Comparison of ENCODE assay signal across 31 cellular contexts in the genomic region with DNA sequence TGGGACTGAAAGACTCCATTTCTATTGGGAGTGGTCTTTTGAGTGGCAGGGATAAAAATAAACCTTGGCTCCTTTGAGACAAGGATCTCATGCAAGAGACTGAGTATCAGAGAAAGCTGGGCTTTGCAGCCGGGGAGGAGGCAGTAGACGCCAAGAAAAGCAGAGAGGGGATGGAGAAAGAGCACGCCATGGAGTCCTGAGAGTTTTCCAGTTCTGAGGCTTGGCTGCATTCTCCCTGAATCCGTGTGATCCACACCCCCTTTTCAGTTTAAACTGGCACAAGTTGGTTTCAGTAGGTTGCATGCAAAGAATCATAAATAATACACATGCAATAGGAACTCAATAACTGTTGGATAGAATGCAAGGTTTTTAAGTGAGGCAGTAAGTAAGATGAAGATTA. TPM values are rescaled to one million over a fixed set of nuclear protein-coding genes. Genes with fewer than 3 reads are reported as not detected.
"Had no signal": no experiment of that assay in that cellular context is flagged by ENCODE, and none has a peak within 500 bp of the region (broad histone marks: within the 10 kb centered on the region; RNA-seq: fewer than 3 reads in every experiment).

No MANE protein-coding gene starts in this region.

- H3K9me3 ChIP-seq: esophagus squamous epithelium, gastrocnemius medialis, lower lobe of right lung, neutrophil, ovary, right lobe of liver, thyroid gland, upper lobe of right lung had no signal

- H3K36me3 ChIP-seq: esophagus squamous epithelium, gastrocnemius medialis, lower lobe of right lung, neutrophil, ovary, right lobe of liver, thyroid gland, upper lobe of right lung had no signal

- DNase-seq: activated CD4-positive, alpha-beta T cell treated with anti-CD3 and anti-CD28 coated beads for 36 hours; activated CD8-positive, alpha-beta memory T cell treated with anti-CD3 and anti-CD28 coated beads, Interleukin-2, amount 10 ng/mL, durations not matched to agents 7 days and 5 days; activated CD8-positive, alpha-beta T cell treated with anti-CD3 and anti-CD28 coated beads, Interleukin-2, amount 10 ng/mL, durations not matched to agents 7 days and 5 days; activated T-cell treated with anti-CD3 and anti-CD28 coated beads, Interleukin-2, amount 50 U/mL, for 48 hours; caudate nucleus; effector CD8-positive, alpha-beta T cell; esophagus squamous epithelium; gastrocnemius medialis; hypothalamus; immature natural killer cell; kidney; lower lobe of right lung; mesenchymal stem cell; ovary; right lobe of liver; stimulated activated CD4-positive, alpha-beta T cell treated with anti-CD3 and anti-CD28 coated beads, Interleukin-12 subunit alpha, Interleukin-12 subunit beta, amount 100 ng/mL, for 4 hours; stimulated activated CD4-positive, alpha-beta T cell treated with anti-CD3 and anti-CD28 coated beads, Interleukin-4, amount 100 ng/mL, for 1 hour; T-cell; thyroid gland; upper lobe of right lung had no signal

- H3K4me1 ChIP-seq: esophagus squamous epithelium, gastrocnemius medialis, lower lobe of right lung, right lobe of liver, thyroid gland, upper lobe of right lung had no signal

- H3K27ac ChIP-seq: epithelial cell of prostate, esophagus squamous epithelium, gastrocnemius medialis, lower lobe of right lung, neutrophil, ovary, right lobe of liver, skin epidermis, thyroid gland, upper lobe of right lung had no signal

- H3K4me1 Mint-ChIP-seq: activated CD4-positive, alpha-beta T cell treated with anti-CD3 and anti-CD28 coated beads for 36 hours; activated CD8-positive, alpha-beta memory T cell treated with anti-CD3 and anti-CD28 coated beads, Interleukin-2, amount 10 ng/mL, durations not matched to agents 7 days and 5 days; immature natural killer cell; T-cell had no signal

- H3K4me3 ChIP-seq: esophagus squamous epithelium, gastrocnemius medialis, lower lobe of right lung, ovary, right lobe of liver, skin epidermis, thyroid gland, upper lobe of right lung had no signal

- H3K4me3 Mint-ChIP-seq: activated CD4-positive, alpha-beta T cell treated with anti-CD3 and anti-CD28 coated beads for 36 hours; activated CD8-positive, alpha-beta memory T cell treated with anti-CD3 and anti-CD28 coated beads, Interleukin-2, amount 10 ng/mL, durations not matched to agents 7 days and 5 days; activated CD8-positive, alpha-beta T cell treated with anti-CD3 and anti-CD28 coated beads, Interleukin-2, amount 10 ng/mL, durations not matched to agents 7 days and 5 days; immature natural killer cell; natural killer cell treated with Interleukin-12 subunit alpha and Interleukin-12 subunit beta and Interleukin-15 and Interleukin-18, amount 100 ng/mL, for 72 hours; stimulated activated naive CD8-positive, alpha-beta T cell treated with anti-CD3 and anti-CD28 coated beads, Interleukin-15, Interleukin-2, amounts not matched to agents 100 ng/mL and 50 ng/mL, for 24 hours; T-cell; T-helper 2 cell treated with Interferon-gamma antibody and Interleukin-4, amounts not matched to agents 5 μg/mL and 100 μg/mL, for 36 hours had no signal

- H3K27me3 ChIP-seq: esophagus squamous epithelium, gastrocnemius medialis, ovary, right lobe of liver, thyroid gland, upper lobe of right lung had no signal

- ATAC-seq: activated CD4-positive, alpha-beta T cell treated with anti-CD3 and anti-CD28 coated beads for 36 hours; activated CD8-positive, alpha-beta memory T cell treated with anti-CD3 and anti-CD28 coated beads, Interleukin-2, amount 10 ng/mL, durations not matched to agents 7 days and 5 days; activated CD8-positive, alpha-beta T cell treated with anti-CD3 and anti-CD28 coated beads, Interleukin-2, amount 10 ng/mL, durations not matched to agents 7 days and 5 days; activated naive CD4-positive, alpha-beta T cell treated with anti-CD3 and anti-CD28 coated beads, Interleukin-2, amount 50 U/mL, for 72 hours; gastrocnemius medialis; lower lobe of right lung; natural killer cell treated with Interleukin-12 subunit alpha and Interleukin-12 subunit beta and Interleukin-15 and Interleukin-18, amount 100 ng/mL, for 72 hours; right lobe of liver; T-cell; upper lobe of right lung had no signal

- H3K36me3 Mint-ChIP-seq: activated CD8-positive, alpha-beta memory T cell treated with anti-CD3 and anti-CD28 coated beads, Interleukin-2, amount 10 ng/mL, durations not matched to agents 7 days and 5 days; activated naive CD4-positive, alpha-beta T cell treated with anti-CD3 and anti-CD28 coated beads, Interleukin-2, amount 50 U/mL, for 72 hours; immature natural killer cell; natural killer cell treated with Interleukin-12 subunit alpha and Interleukin-12 subunit beta and Interleukin-15 and Interleukin-18, amount 100 ng/mL, for 72 hours; T-cell had no signal

- FAIRE-seq: endometrium, kidney had no signal

- H3K27ac Mint-ChIP-seq: activated CD4-positive, alpha-beta T cell treated with anti-CD3 and anti-CD28 coated beads for 36 hours; activated CD8-positive, alpha-beta memory T cell treated with anti-CD3 and anti-CD28 coated beads, Interleukin-2, amount 10 ng/mL, durations not matched to agents 7 days and 5 days; activated CD8-positive, alpha-beta T cell treated with anti-CD3 and anti-CD28 coated beads, Interleukin-2, amount 10 ng/mL, durations not matched to agents 7 days and 5 days; activated naive CD4-positive, alpha-beta T cell treated with anti-CD3 and anti-CD28 coated beads, Interleukin-2, amount 50 U/mL, for 72 hours; activated T-helper 2 cell treated with anti-CD3 and anti-CD28 coated beads, Interferon-gamma antibody, Interleukin-2, Interleukin-4, amounts not matched to agents 10 μg/mL and 5 μg/mL and 100 μg/mL, durations not matched to agents 14 hours and 24 hours and 36 hours; immature natural killer cell; natural killer cell treated with Interleukin-12 subunit alpha and Interleukin-12 subunit beta and Interleukin-15 and Interleukin-18, amount 100 ng/mL, for 72 hours; progenitor cell of endocrine pancreas; stimulated activated naive CD8-positive, alpha-beta T cell treated with anti-CD3 and anti-CD28 coated beads, Interleukin-15, Interleukin-2, amounts not matched to agents 100 ng/mL and 50 ng/mL, for 24 hours; T-cell; T-helper 2 cell treated with Interferon-gamma antibody and Interleukin-4, amounts not matched to agents 5 μg/mL and 100 μg/mL, for 36 hours had no signal

- H3K27me3 Mint-ChIP-seq: activated CD4-positive, alpha-beta T cell treated with anti-CD3 and anti-CD28 coated beads for 36 hours had no signal

- H3K9me3 Mint-ChIP-seq: activated naive CD4-positive, alpha-beta T cell treated with anti-CD3 and anti-CD28 coated beads, Interleukin-2, amount 50 U/mL, for 72 hours; activated T-helper 2 cell treated with anti-CD3 and anti-CD28 coated beads, Interferon-gamma antibody, Interleukin-2, Interleukin-4, amounts not matched to agents 10 μg/mL and 5 μg/mL and 100 μg/mL, durations not matched to agents 14 hours and 24 hours and 36 hours; immature natural killer cell; natural killer cell treated with Interleukin-12 subunit alpha and Interleukin-12 subunit beta and Interleukin-15 and Interleukin-18, amount 100 ng/mL, for 72 hours; stimulated activated naive CD8-positive, alpha-beta T cell treated with anti-CD3 and anti-CD28 coated beads, Interleukin-15, Interleukin-2, amounts not matched to agents 100 ng/mL and 50 ng/mL, for 24 hours; T-cell; T-helper 2 cell treated with Interferon-gamma antibody and Interleukin-4, amounts not matched to agents 5 μg/mL and 100 μg/mL, for 36 hours had no signal

RNA-seq across cellular contexts. Expression of a gene that starts 26.9 kb away (rescaled TPM):
- total RNA-seq: activated CD4-positive, alpha-beta T cell treated with anti-CD3 and anti-CD28 coated beads for 36 hours; activated CD8-positive, alpha-beta memory T cell treated with anti-CD3 and anti-CD28 coated beads, Interleukin-2, amount 10 ng/mL, durations not matched to agents 7 days and 5 days; activated CD8-positive, alpha-beta T cell treated with anti-CD3 and anti-CD28 coated beads, Interleukin-2, amount 10 ng/mL, durations not matched to agents 7 days and 5 days; activated naive CD4-positive, alpha-beta T cell treated with anti-CD3 and anti-CD28 coated beads, Interleukin-2, amount 50 U/mL, for 72 hours; activated T-helper 2 cell treated with anti-CD3 and anti-CD28 coated beads, Interferon-gamma antibody, Interleukin-2, Interleukin-4, amounts not matched to agents 10 μg/mL and 5 μg/mL and 100 μg/mL, durations not matched to agents 14 hours and 24 hours and 36 hours; mononuclear cell; natural killer cell treated with Interleukin-12 subunit alpha and Interleukin-12 subunit beta and Interleukin-15 and Interleukin-18, amount 100 ng/mL, for 72 hours had no signal
- polyA plus RNA-seq: immature natural killer cell had no signal
